ENCODE assay signal across 1 cellular context in the genomic region with DNA sequence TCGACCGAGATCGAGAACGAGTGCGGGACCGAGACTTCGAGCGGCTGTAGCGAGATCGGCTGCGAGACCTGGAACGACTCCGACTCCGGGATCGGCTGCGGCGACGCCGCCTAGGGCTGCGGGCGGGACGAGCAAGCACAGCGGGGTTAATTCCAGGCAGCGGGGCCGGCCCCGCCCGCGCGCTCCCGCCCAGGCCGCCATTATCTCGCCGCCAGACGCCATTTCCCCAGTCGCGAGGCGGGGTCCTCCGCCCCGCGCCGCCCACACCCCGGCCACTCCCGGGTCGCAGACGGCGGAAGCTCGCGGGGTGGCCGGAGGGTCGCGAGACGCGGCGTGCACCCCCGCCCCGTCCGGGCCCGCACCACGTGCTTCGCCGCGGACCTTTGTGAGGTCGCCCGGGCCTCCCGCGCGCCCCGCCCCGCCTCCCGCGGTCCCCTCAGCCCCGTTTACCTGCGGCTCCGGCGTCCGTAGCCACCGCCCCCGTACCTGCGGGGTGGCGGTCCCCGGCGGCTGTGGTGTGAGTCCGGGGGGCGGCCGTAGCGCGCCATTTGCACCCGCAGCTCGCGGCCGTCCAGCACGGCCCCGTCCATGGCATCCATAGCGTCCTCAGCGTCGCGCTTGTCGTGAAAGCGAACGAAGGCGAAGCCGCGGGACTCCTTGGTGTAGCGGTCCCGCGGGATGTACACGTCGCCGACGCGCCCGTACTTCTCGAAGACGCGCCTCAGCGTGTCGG.
TF ChIP-seq lines count a peak whose summit lies in the region.

No MANE protein-coding gene starts in this region.

TF ChIP-seq in HEK293, 187 proteins besides CTCF, POLR2A, EP300 and RAD21 (continued from another document and continues in another):
- TF ChIP-seq ZNF18 (tag by site-specific recombination; IDR thresholded peaks at IDR 0.05) (no peak), ZBTB49 (tag by site-specific recombination; IDR thresholded peaks at IDR 0.05; ENCODE audit: low read depth) (no peak), ZNF639 (tag by site-specific recombination; IDR thresholded peaks at IDR 0.05) (no peak), ZBTB48 (tag by site-specific recombination; IDR thresholded peaks at IDR 0.05) (peak; percentile 39; the same call in 1 of the 2 replicates), ZNF16 (tag by site-specific recombination; IDR thresholded peaks at IDR 0.05; ENCODE audit: low read depth) (no peak), ZBTB21 (tag by site-specific recombination; IDR thresholded peaks at IDR 0.05) (no peak), ZNF510 (tag by site-specific recombination; IDR thresholded peaks at IDR 0.05; ENCODE audit: insufficient replicate concordance) (no peak), KLF8 (tag by site-specific recombination; IDR thresholded peaks at IDR 0.05) (peak; percentile 93), ZNF266 (tag by site-specific recombination; IDR thresholded peaks at IDR 0.05; ENCODE audit: low read depth) (no peak), ZNF404 (tag by site-specific recombination; IDR thresholded peaks at IDR 0.05) (no peak), ZNF174 (tag by site-specific recombination; IDR thresholded peaks at IDR 0.05) (no peak), ELK4 (IDR thresholded peaks at IDR 0.05; ENCODE audit: borderline replicate concordance, low read depth, low read length) (no peak), ZNF302 (tag by site-specific recombination; IDR thresholded peaks at IDR 0.05; ENCODE audit: low read depth) (no peak), ZNF274 (IDR thresholded peaks at IDR 0.05; ENCODE audit: low read length) (no peak), ZNF274 (tag by site-specific recombination; IDR thresholded peaks at IDR 0.05; ENCODE audit: borderline replicate concordance) (no peak), WT1 (tag by site-specific recombination; IDR thresholded peaks at IDR 0.05) (no peak), ZNF600 (tag by site-specific recombination; IDR thresholded peaks at IDR 0.05) (peak; percentile 70; the same call in 1 of the 2 replicates), KLF7 (tag by site-specific recombination; IDR thresholded peaks at IDR 0.05; ENCODE audit: borderline replicate concordance) (peak; percentile 58; the same call in 1 of the 2 replicates), ZNF707 (tag by site-specific recombination; IDR thresholded peaks at IDR 0.05) (no peak), ZNF596 (tag by site-specific recombination; IDR thresholded peaks at IDR 0.05) (no peak), ZNF292 (tag by site-specific recombination; IDR thresholded peaks at IDR 0.05; ENCODE audit: borderline replicate concordance, low read depth) (no peak), ZNF426 (tag by site-specific recombination; IDR thresholded peaks at IDR 0.05) (0 out of 2 replicates have a peak, but pooled peaks have one; percentile 4), ZBTB8A (tag by site-specific recombination; IDR thresholded peaks at IDR 0.05) (no peak), TCF7L2 (IDR thresholded peaks at IDR 0.05; ENCODE audit: borderline replicate concordance, low read depth, low read length) (no peak), TRIM28 (IDR thresholded peaks at IDR 0.05; ENCODE audit: borderline replicate concordance, low read length) (no peak), ZSCAN16 (tag by site-specific recombination; IDR thresholded peaks at IDR 0.05) (no peak), ZBTB20 (tag by site-specific recombination; IDR thresholded peaks at IDR 0.05) (0 out of 2 replicates have a peak, but pooled peaks have one; percentile 5), ZNF830 (tag by site-specific recombination; IDR thresholded peaks at IDR 0.05; ENCODE audit: low read depth) (no peak), ZNF341 (tag by site-specific recombination; IDR thresholded peaks at IDR 0.05; ENCODE audit: low read depth) (peak; percentile 19; the same call in 1 of the 2 replicates), ZNF561 (tag by site-specific recombination; IDR thresholded peaks at IDR 0.05; ENCODE audit: borderline replicate concordance) (no peak), SP3 (tag by site-specific recombination; IDR thresholded peaks at IDR 0.05) (peak; percentile 77), BCL6B (tag by site-specific recombination; IDR thresholded peaks at IDR 0.05) (no peak), ZFP41 (tag by site-specific recombination; IDR thresholded peaks at IDR 0.05; ENCODE audit: borderline replicate concordance) (no peak), ZNF843 (tag by site-specific recombination; IDR thresholded peaks at IDR 0.05) (peak; percentile 25; the same call in 1 of the 2 replicates), ZNF133 (tag by site-specific recombination; IDR thresholded peaks at IDR 0.05) (no peak; the same call in 1 of the 2 replicates), ZNF654 (tag by site-specific recombination; IDR thresholded peaks at IDR 0.05; ENCODE audit: low read depth) (no peak), KLF10 (tag by site-specific recombination; IDR thresholded peaks at IDR 0.05) (0 out of 2 replicates have a peak, but pooled peaks have one; percentile 19), SP2 (tag by site-specific recombination; IDR thresholded peaks at IDR 0.05) (peak; percentile 82), ZNF114 (tag by site-specific recombination; IDR thresholded peaks at IDR 0.05) (no peak), RBAK (tag by site-specific recombination; IDR thresholded peaks at IDR 0.05) (no peak)
- TF ChIP-seq, protein P1, sequence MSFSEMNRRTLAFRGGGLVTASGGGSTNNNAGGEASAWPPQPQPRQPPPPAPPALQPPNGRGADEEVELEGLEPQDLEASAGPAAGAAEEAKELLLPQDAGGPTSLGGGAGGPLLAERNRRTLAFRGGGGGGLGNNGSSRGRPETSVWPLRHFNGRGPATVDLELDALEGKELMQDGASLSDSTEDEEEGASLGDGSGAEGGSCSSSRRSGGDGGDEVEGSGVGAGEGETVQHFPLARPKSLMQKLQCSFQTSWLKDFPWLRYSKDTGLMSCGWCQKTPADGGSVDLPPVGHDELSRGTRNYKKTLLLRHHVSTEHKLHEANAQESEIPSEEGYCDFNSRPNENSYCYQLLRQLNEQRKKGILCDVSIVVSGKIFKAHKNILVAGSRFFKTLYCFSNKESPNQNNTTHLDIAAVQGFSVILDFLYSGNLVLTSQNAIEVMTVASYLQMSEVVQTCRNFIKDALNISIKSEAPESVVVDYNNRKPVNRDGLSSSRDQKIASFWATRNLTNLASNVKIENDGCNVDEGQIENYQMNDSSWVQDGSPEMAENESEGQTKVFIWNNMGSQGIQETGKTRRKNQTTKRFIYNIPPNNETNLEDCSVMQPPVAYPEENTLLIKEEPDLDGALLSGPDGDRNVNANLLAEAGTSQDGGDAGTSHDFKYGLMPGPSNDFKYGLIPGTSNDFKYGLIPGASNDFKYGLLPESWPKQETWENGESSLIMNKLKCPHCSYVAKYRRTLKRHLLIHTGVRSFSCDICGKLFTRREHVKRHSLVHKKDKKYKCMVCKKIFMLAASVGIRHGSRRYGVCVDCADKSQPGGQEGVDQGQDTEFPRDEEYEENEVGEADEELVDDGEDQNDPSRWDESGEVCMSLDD (tag by site-specific recombination; IDR thresholded peaks at IDR 0.05) = peak; percentile 45; the same call in 1 of the 2 replicates
- TF ChIP-seq, protein P2, sequence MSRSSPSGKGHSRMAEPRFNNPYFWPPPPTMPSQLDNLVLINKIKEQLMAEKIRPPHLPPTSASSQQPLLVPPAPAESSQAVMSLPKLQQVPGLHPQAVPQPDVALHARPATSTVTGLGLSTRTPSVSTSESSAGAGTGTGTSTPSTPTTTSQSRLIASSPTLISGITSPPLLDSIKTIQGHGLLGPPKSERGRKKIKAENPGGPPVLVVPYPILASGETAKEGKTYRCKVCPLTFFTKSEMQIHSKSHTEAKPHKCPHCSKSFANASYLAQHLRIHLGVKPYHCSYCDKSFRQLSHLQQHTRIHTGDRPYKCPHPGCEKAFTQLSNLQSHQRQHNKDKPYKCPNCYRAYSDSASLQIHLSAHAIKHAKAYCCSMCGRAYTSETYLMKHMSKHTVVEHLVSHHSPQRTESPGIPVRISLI (tag by site-specific recombination; IDR thresholded peaks at IDR 0.05) = no peak
- TF ChIP-seq, protein P3, sequence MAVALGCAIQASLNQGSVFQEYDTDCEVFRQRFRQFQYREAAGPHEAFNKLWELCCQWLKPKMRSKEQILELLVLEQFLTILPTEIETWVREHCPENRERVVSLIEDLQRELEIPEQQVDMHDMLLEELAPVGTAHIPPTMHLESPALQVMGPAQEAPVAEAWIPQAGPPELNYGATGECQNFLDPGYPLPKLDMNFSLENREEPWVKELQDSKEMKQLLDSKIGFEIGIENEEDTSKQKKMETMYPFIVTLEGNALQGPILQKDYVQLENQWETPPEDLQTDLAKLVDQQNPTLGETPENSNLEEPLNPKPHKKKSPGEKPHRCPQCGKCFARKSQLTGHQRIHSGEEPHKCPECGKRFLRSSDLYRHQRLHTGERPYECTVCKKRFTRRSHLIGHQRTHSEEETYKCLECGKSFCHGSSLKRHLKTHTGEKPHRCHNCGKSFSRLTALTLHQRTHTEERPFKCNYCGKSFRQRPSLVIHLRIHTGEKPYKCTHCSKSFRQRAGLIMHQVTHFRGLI (tag by site-specific recombination; IDR thresholded peaks at IDR 0.05) = no peak
- TF ChIP-seq, protein P4, sequence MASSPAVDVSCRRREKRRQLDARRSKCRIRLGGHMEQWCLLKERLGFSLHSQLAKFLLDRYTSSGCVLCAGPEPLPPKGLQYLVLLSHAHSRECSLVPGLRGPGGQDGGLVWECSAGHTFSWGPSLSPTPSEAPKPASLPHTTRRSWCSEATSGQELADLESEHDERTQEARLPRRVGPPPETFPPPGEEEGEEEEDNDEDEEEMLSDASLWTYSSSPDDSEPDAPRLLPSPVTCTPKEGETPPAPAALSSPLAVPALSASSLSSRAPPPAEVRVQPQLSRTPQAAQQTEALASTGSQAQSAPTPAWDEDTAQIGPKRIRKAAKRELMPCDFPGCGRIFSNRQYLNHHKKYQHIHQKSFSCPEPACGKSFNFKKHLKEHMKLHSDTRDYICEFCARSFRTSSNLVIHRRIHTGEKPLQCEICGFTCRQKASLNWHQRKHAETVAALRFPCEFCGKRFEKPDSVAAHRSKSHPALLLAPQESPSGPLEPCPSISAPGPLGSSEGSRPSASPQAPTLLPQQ (tag by site-specific recombination; IDR thresholded peaks at IDR 0.05) = no peak
- TF ChIP-seq, protein P5, sequence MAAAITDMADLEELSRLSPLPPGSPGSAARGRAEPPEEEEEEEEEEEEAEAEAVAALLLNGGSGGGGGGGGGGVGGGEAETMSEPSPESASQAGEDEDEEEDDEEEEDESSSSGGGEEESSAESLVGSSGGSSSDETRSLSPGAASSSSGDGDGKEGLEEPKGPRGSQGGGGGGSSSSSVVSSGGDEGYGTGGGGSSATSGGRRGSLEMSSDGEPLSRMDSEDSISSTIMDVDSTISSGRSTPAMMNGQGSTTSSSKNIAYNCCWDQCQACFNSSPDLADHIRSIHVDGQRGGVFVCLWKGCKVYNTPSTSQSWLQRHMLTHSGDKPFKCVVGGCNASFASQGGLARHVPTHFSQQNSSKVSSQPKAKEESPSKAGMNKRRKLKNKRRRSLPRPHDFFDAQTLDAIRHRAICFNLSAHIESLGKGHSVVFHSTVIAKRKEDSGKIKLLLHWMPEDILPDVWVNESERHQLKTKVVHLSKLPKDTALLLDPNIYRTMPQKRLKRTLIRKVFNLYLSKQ (tag by site-specific recombination; IDR thresholded peaks at IDR 0.05; ENCODE audit: borderline replicate concordance) = no peak
